2 cellular contexts compared by ENCODE assay signal in the genomic region with DNA sequence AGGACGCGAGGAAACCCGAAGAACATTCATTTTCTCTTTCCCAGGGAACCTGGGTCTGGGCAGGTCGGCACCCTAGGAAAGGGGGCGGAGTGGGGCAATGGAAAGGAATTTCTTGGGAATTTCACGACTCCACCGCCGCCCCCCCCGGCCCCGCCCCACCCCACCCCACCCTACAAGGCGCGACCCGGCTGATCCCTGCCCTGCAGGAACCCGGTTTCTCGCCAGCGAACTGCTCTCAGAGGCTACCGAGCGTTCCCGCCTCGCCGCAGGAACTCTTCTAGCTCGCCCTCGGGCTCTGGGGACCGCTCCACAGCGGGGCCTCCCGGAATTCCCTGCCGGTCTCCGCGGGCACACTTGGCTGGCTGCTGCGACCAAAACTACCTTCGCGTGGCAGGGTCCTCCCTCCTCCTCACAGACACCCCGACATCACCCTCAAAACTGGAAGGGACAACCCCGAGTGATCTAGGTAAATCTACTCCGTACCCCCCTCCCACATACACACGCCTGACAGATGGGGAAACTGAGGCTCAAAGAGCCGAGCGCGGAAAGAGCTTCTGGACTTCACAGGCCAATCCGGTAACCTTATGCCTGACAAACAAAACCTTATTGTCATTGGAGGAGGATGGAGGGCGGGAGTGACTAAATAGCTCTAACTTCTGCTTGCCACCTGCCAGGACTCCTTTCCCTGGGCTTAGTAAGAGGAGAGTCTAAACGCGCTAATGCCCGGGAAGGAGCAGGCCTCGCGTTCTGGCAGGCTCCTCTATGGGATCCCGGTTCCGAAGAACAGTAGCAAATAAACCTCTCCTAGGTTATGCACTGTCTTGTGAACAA.
TF ChIP-seq lines count a peak whose summit lies in the region.

No MANE protein-coding gene starts in this region.

TF ChIP-seq in HEK293, 187 proteins besides CTCF, POLR2A, EP300 and RAD21 (continued from another document):
- TF ChIP-seq, protein P1, sequence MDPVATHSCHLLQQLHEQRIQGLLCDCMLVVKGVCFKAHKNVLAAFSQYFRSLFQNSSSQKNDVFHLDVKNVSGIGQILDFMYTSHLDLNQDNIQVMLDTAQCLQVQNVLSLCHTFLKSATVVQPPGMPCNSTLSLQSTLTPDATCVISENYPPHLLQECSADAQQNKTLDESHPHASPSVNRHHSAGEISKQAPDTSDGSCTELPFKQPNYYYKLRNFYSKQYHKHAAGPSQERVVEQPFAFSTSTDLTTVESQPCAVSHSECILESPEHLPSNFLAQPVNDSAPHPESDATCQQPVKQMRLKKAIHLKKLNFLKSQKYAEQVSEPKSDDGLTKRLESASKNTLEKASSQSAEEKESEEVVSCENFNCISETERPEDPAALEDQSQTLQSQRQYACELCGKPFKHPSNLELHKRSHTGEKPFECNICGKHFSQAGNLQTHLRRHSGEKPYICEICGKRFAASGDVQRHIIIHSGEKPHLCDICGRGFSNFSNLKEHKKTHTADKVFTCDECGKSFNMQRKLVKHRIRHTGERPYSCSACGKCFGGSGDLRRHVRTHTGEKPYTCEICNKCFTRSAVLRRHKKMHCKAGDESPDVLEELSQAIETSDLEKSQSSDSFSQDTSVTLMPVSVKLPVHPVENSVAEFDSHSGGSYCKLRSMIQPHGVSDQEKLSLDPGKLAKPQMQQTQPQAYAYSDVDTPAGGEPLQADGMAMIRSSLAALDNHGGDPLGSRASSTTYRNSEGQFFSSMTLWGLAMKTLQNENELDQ (tag by site-specific recombination; IDR thresholded peaks at IDR 0.05; ENCODE audit: low read depth): no peak
- TF ChIP-seq ZNF423 (tag by site-specific recombination; IDR thresholded peaks at IDR 0.05) (peak; percentile 44; the same call in 1 of the 2 replicates), ZNF138 (tag by site-specific recombination; IDR thresholded peaks at IDR 0.05; ENCODE audit: borderline replicate concordance) (no peak), ZFP37 (tag by site-specific recombination; IDR thresholded peaks at IDR 0.05) (no peak), ZNF354C (tag by site-specific recombination; IDR thresholded peaks at IDR 0.05; ENCODE audit: borderline replicate concordance, low read depth) (no peak), ZNF549 (tag by site-specific recombination; IDR thresholded peaks at IDR 0.05) (no peak), ZNF664 (tag by site-specific recombination; IDR thresholded peaks at IDR 0.05) (no peak), KLF10 (tag by site-specific recombination; IDR thresholded peaks at IDR 0.05) (no peak), ZIC2 (tag by site-specific recombination; IDR thresholded peaks at IDR 0.05) (peak; percentile 94), ZNF416 (tag by site-specific recombination; IDR thresholded peaks at IDR 0.05) (no peak), ZBTB20 (tag by site-specific recombination; IDR thresholded peaks at IDR 0.05) (0 out of 2 replicates have a peak, but pooled peaks have one; percentile 5), SP2 (tag by site-specific recombination; IDR thresholded peaks at IDR 0.05) (peak; percentile 28; the same call in 1 of the 2 replicates), ZNF335 (tag by site-specific recombination; conservative IDR thresholded peaks at IDR 0.05) (peak; percentile 91), ZNF24 (tag by site-specific recombination; IDR thresholded peaks at IDR 0.05) (0 out of 2 replicates have a peak, but pooled peaks have one; percentile 3), GLI4 (tag by site-specific recombination; IDR thresholded peaks at IDR 0.05) (no peak), ZNF548 (tag by site-specific recombination; IDR thresholded peaks at IDR 0.05) (no peak), ZNF501 (tag by site-specific recombination; IDR thresholded peaks at IDR 0.05) (no peak)
- TF ChIP-seq, protein P2, sequence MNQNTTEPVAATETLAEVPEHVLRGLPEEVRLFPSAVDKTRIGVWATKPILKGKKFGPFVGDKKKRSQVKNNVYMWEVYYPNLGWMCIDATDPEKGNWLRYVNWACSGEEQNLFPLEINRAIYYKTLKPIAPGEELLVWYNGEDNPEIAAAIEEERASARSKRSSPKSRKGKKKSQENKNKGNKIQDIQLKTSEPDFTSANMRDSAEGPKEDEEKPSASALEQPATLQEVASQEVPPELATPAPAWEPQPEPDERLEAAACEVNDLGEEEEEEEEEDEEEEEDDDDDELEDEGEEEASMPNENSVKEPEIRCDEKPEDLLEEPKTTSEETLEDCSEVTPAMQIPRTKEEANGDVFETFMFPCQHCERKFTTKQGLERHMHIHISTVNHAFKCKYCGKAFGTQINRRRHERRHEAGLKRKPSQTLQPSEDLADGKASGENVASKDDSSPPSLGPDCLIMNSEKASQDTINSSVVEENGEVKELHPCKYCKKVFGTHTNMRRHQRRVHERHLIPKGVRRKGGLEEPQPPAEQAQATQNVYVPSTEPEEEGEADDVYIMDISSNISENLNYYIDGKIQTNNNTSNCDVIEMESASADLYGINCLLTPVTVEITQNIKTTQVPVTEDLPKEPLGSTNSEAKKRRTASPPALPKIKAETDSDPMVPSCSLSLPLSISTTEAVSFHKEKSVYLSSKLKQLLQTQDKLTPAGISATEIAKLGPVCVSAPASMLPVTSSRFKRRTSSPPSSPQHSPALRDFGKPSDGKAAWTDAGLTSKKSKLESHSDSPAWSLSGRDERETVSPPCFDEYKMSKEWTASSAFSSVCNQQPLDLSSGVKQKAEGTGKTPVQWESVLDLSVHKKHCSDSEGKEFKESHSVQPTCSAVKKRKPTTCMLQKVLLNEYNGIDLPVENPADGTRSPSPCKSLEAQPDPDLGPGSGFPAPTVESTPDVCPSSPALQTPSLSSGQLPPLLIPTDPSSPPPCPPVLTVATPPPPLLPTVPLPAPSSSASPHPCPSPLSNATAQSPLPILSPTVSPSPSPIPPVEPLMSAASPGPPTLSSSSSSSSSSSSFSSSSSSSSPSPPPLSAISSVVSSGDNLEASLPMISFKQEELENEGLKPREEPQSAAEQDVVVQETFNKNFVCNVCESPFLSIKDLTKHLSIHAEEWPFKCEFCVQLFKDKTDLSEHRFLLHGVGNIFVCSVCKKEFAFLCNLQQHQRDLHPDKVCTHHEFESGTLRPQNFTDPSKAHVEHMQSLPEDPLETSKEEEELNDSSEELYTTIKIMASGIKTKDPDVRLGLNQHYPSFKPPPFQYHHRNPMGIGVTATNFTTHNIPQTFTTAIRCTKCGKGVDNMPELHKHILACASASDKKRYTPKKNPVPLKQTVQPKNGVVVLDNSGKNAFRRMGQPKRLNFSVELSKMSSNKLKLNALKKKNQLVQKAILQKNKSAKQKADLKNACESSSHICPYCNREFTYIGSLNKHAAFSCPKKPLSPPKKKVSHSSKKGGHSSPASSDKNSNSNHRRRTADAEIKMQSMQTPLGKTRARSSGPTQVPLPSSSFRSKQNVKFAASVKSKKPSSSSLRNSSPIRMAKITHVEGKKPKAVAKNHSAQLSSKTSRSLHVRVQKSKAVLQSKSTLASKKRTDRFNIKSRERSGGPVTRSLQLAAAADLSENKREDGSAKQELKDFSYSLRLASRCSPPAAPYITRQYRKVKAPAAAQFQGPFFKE (tag by site-specific recombination; IDR thresholded peaks at IDR 0.05; ENCODE audit: borderline replicate concordance): no peak

TF ChIP-seq in endothelial cell of umbilical vein, 7 proteins besides CTCF, POLR2A, EP300 and RAD21 (continued from another document):
- TF ChIP-seq GATA2 (IDR thresholded peaks at IDR 0.05; ENCODE audit: insufficient read depth, insufficient read length, low read depth, low read length): no peak
- TF ChIP-seq, protein P3, sequence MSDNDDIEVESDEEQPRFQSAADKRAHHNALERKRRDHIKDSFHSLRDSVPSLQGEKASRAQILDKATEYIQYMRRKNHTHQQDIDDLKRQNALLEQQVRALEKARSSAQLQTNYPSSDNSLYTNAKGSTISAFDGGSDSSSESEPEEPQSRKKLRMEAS (IDR thresholded peaks at IDR 0.05; ENCODE audit: insufficient read depth, insufficient read length): no peak
